Comparison of ENCODE assay signal across 33 cellular contexts in the genomic region with DNA sequence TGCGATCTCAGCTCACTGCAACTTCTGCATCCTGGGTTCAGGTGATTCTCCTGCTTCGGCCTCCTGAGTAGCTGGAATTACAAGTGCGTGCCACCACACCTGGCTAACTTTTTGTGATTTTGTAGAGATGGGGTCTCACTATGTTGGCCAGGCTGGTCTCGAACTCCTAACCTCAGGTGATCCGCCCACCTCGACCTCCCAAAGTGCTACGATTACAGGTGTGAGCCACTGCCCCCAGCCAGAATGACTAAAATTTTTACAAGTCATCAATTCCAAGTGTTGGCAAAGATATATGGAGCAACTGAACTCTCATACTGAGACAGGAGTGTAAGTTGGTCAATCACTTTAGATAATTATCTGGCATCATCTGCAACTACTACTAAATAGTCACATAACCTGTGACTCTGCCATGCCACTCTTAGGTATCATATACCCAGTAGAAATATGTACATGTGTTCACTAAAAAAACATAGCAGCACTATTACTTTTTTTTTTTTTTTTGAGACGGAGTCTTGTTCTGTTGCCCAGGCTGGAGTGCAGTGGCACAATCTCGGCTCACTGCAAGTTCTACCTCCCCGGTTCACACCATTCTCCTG. TPM values are rescaled to one million over a fixed set of nuclear protein-coding genes. Genes with fewer than 3 reads are reported as not detected.
"Had no signal": no experiment of that assay in that cellular context is flagged by ENCODE, and none has a peak within 500 bp of the region (broad histone marks: within the 10 kb centered on the region; RNA-seq: fewer than 3 reads in every experiment).

No MANE protein-coding gene starts in this region.

- H3K27ac ChIP-seq: body of pancreas, cardiac muscle cell, coronary artery, dorsolateral prefrontal cortex, gastrocnemius medialis, left ventricle myocardium inferior, pancreas, psoas muscle, tibial nerve had no signal

- H3K27ac Mint-ChIP-seq: activated CD4-positive, alpha-beta T cell treated with anti-CD3 and anti-CD28 coated beads, Interleukin-2, amount 10 ng/mL, durations not matched to agents 7 days and 5 days; activated naive CD4-positive, alpha-beta T cell treated with anti-CD3 and anti-CD28 coated beads, Interleukin-2, amount 50 U/mL, for 24 hours; activated T-cell treated with anti-CD3 and anti-CD28 coated beads, Interleukin-2, amount 50 U/mL, for 24 hours; natural killer cell; stimulated activated memory B cell treated with anti-CD40 and anti-IgM and Interleukin-4, amounts not matched to agents 10 μg/mL and 1 μg/mL and 100 μg/mL, for 72 hours had no signal

- H3K27me3 Mint-ChIP-seq: activated CD4-positive, alpha-beta memory T cell treated with anti-CD3 and anti-CD28 coated beads, Interleukin-2, amount 10 ng/mL, durations not matched to agents 7 days and 5 days; activated CD4-positive, alpha-beta T cell treated with anti-CD3 and anti-CD28 coated beads, Interleukin-2, amount 10 ng/mL, durations not matched to agents 7 days and 5 days; activated naive CD4-positive, alpha-beta T cell treated with anti-CD3 and anti-CD28 coated beads, Interleukin-2, amount 50 U/mL, for 24 hours; activated T-cell treated with anti-CD3 and anti-CD28 coated beads, Interleukin-2, amount 50 U/mL, for 24 hours; stimulated activated memory B cell treated with anti-CD40 and anti-IgM and Interleukin-4, amounts not matched to agents 10 μg/mL and 1 μg/mL and 100 μg/mL, for 72 hours had no signal

- H3K36me3 Mint-ChIP-seq: natural killer cell had no signal

- DNase-seq: activated CD4-positive, alpha-beta memory T cell treated with anti-CD3 and anti-CD28 coated beads, Interleukin-2, amount 10 ng/mL, durations not matched to agents 7 days and 5 days; activated CD4-positive, alpha-beta T cell treated with anti-CD3 and anti-CD28 coated beads for 1 hour; activated CD4-positive, alpha-beta T cell treated with anti-CD3 and anti-CD28 coated beads, Interleukin-2, amount 10 ng/mL, durations not matched to agents 7 days and 5 days; activated CD8-positive, alpha-beta memory T cell treated with anti-CD3 and anti-CD28 coated beads, Interleukin-2, amount 50 U/mL, for 48 hours; activated gamma-delta T cell; activated T-cell treated with anti-CD3 and anti-CD28 coated beads, Interleukin-2, amount 50 U/mL, for 24 hours; anterior cingulate cortex; body of pancreas; cerebellar nuclear complex; dorsolateral prefrontal cortex; effector memory CD4-positive, alpha-beta T cell; erythroblast; gastrocnemius medialis; hippocampal formation; immature natural killer cell; kidney glomerular epithelial cell; left ventricle myocardium inferior; mesendoderm; natural killer cell; pancreas; psoas muscle; stimulated activated CD4-positive, alpha-beta T cell treated with anti-CD3 and anti-CD28 coated beads, Interleukin-1b, Interleukin-23, amount 100 ng/mL, for 48 hours; stimulated activated CD4-positive, alpha-beta T cell treated with anti-CD3 and anti-CD28 coated beads, Interleukin-4, amount 100 ng/mL, for 4 hours; stimulated activated CD8-positive, alpha-beta memory T cell treated with anti-CD3 and anti-CD28 coated beads, Interleukin-4, amount 100 ng/mL, for 48 hours; T-helper 2 cell had no signal

- ATAC-seq: body of pancreas; gastrocnemius medialis; natural killer cell; pancreas; psoas muscle; stimulated activated memory B cell treated with anti-CD40 and anti-IgM and Interleukin-4, amounts not matched to agents 10 μg/mL and 1 μg/mL and 100 μg/mL, for 72 hours had no signal

- H3K4me3 Mint-ChIP-seq: activated CD4-positive, alpha-beta memory T cell treated with anti-CD3 and anti-CD28 coated beads, Interleukin-2, amount 10 ng/mL, durations not matched to agents 7 days and 5 days; activated CD4-positive, alpha-beta T cell treated with anti-CD3 and anti-CD28 coated beads, Interleukin-2, amount 10 ng/mL, durations not matched to agents 7 days and 5 days; natural killer cell; stimulated activated memory B cell treated with anti-CD40 and anti-IgM and Interleukin-4, amounts not matched to agents 10 μg/mL and 1 μg/mL and 100 μg/mL, for 72 hours had no signal

- H3K9me3 Mint-ChIP-seq: activated CD4-positive, alpha-beta memory T cell treated with anti-CD3 and anti-CD28 coated beads, Interleukin-2, amount 10 ng/mL, durations not matched to agents 7 days and 5 days; activated CD4-positive, alpha-beta T cell treated with anti-CD3 and anti-CD28 coated beads, Interleukin-2, amount 10 ng/mL, durations not matched to agents 7 days and 5 days; activated naive CD4-positive, alpha-beta T cell treated with anti-CD3 and anti-CD28 coated beads, Interleukin-2, amount 50 U/mL, for 24 hours; activated T-cell treated with anti-CD3 and anti-CD28 coated beads, Interleukin-2, amount 50 U/mL, for 24 hours; immature natural killer cell; natural killer cell; stimulated activated memory B cell treated with anti-CD40 and anti-IgM and Interleukin-4, amounts not matched to agents 10 μg/mL and 1 μg/mL and 100 μg/mL, for 72 hours had no signal

RNA-seq across cellular contexts. Expression of a gene that starts 10.6 kb away (rescaled TPM):
- total RNA-seq: activated CD4-positive, alpha-beta memory T cell treated with anti-CD3 and anti-CD28 coated beads, Interleukin-2, amount 10 ng/mL, durations not matched to agents 7 days and 5 days; activated CD4-positive, alpha-beta T cell treated with anti-CD3 and anti-CD28 coated beads, Interleukin-2, amount 10 ng/mL, durations not matched to agents 7 days and 5 days; body of pancreas; cardiac muscle cell; gastrocnemius medialis; left ventricle myocardium inferior; lung; mononuclear cell; natural killer cell; pancreas; psoas muscle; temporal lobe; tibial nerve had no signal

RNA-seq across cellular contexts. Expression of a gene that starts 55.1 kb away (rescaled TPM):
- total RNA-seq: activated CD4-positive, alpha-beta memory T cell treated with anti-CD3 and anti-CD28 coated beads, Interleukin-2, amount 10 ng/mL, durations not matched to agents 7 days and 5 days; activated CD4-positive, alpha-beta T cell treated with anti-CD3 and anti-CD28 coated beads, Interleukin-2, amount 10 ng/mL, durations not matched to agents 7 days and 5 days; mononuclear cell had no signal
